ENCODE assay signal across 22 cellular contexts in genomic region chr3:137471130-137471529, GRCh38.
"Had no signal": no experiment of that assay in that cellular context is flagged by ENCODE, and none has a peak within 500 bp of the region (broad histone marks: within the 10 kb centered on the region; RNA-seq: fewer than 3 reads in every experiment).

No MANE protein-coding gene starts in this region.

- H3K4me3 ChIP-seq: cardiac muscle cell, esophagus squamous epithelium, mucosa of descending colon, suprapubic skin had no signal

- H3K27me3 Mint-ChIP-seq: activated B cell treated with CpG ODN at 0.5 μM for 24 hours; activated CD8-positive, alpha-beta T cell treated with anti-CD3 and anti-CD28 coated beads for 36 hours; activated naive CD8-positive, alpha-beta T cell treated with anti-CD3 and anti-CD28 coated beads, Interleukin-2, amount 10 ng/mL, durations not matched to agents 7 days and 5 days; activated T-helper 17 cell treated with anti-CD3 and anti-CD28 coated beads, Interleukin-2, amount 50 U/mL, for 72 hours; naive B cell; stimulated activated naive CD8-positive, alpha-beta T cell treated with anti-CD3 and anti-CD28 coated beads, Interleukin-15, Interleukin-2, amounts not matched to agents 100 ng/mL and 50 ng/mL, for 24 hours had no signal

- H3K27ac ChIP-seq: esophagus squamous epithelium, suprapubic skin had no signal

- H3K36me3 Mint-ChIP-seq: activated naive CD8-positive, alpha-beta T cell treated with anti-CD3 and anti-CD28 coated beads, Interleukin-2, amount 10 ng/mL, durations not matched to agents 7 days and 5 days; naive B cell had no signal

- H3K4me1 ChIP-seq: esophagus squamous epithelium, suprapubic skin had no signal

- DNase-seq: activated B cell treated with CpG ODN at 0.5 μM for 24 hours; activated CD4-positive, alpha-beta T cell treated with anti-CD3 and anti-CD28 coated beads for 48 hours; activated CD8-positive, alpha-beta T cell treated with anti-CD3 and anti-CD28 coated beads for 36 hours; activated naive CD4-positive, alpha-beta T cell treated with Interleukin-2 at 50 U/mL for 16 hours; activated naive CD8-positive, alpha-beta T cell treated with anti-CD3 and anti-CD28 coated beads, Interleukin-2, amount 10 ng/mL, durations not matched to agents 7 days and 5 days; activated T-cell treated with anti-CD3 and anti-CD28 coated beads, Interleukin-2, amount 50 U/mL, for 1 hour; amygdala; dermis blood vessel endothelial cell; effector memory CD4-positive, alpha-beta T cell; esophagus squamous epithelium; mesenchymal stem cell; mucosa of descending colon; naive B cell; retina; stimulated activated CD4-positive, alpha-beta T cell treated with anti-CD3 and anti-CD28 coated beads, Interleukin-12 subunit alpha, Interleukin-12 subunit beta, amount 100 ng/mL, for 4 hours; stimulated activated CD4-positive, alpha-beta T cell treated with anti-CD3 and anti-CD28 coated beads, Interleukin-1b, Interleukin-23, amount 100 ng/mL, for 48 hours; trophoblast cell had no signal

- H3K27me3 ChIP-seq: cardiac muscle cell, esophagus squamous epithelium, suprapubic skin had no signal

- H3K36me3 ChIP-seq: cardiac muscle cell, esophagus squamous epithelium, suprapubic skin had no signal

- H3K4me1 Mint-ChIP-seq: activated B cell treated with CpG ODN at 0.5 μM for 24 hours; activated naive CD8-positive, alpha-beta T cell treated with anti-CD3 and anti-CD28 coated beads, Interleukin-2, amount 10 ng/mL, durations not matched to agents 7 days and 5 days; activated T-helper 17 cell treated with anti-CD3 and anti-CD28 coated beads, Interleukin-2, amount 50 U/mL, for 72 hours; naive B cell had no signal

- H3K27ac Mint-ChIP-seq: activated B cell treated with CpG ODN at 0.5 μM for 24 hours; activated CD8-positive, alpha-beta T cell treated with anti-CD3 and anti-CD28 coated beads for 36 hours; activated naive CD8-positive, alpha-beta T cell treated with anti-CD3 and anti-CD28 coated beads, Interleukin-2, amount 10 ng/mL, durations not matched to agents 7 days and 5 days; activated T-helper 17 cell treated with anti-CD3 and anti-CD28 coated beads, Interleukin-2, amount 50 U/mL, for 72 hours; naive B cell; stimulated activated naive CD8-positive, alpha-beta T cell treated with anti-CD3 and anti-CD28 coated beads, Interleukin-15, Interleukin-2, amounts not matched to agents 100 ng/mL and 50 ng/mL, for 24 hours had no signal

- H3K9me3 Mint-ChIP-seq: activated B cell treated with CpG ODN at 0.5 μM for 24 hours; activated CD8-positive, alpha-beta T cell treated with anti-CD3 and anti-CD28 coated beads for 36 hours; activated naive CD8-positive, alpha-beta T cell treated with anti-CD3 and anti-CD28 coated beads, Interleukin-2, amount 10 ng/mL, durations not matched to agents 7 days and 5 days; neural crest cell had no signal

- H3K4me3 Mint-ChIP-seq: activated B cell treated with CpG ODN at 0.5 μM for 24 hours; activated CD8-positive, alpha-beta T cell treated with anti-CD3 and anti-CD28 coated beads for 36 hours; activated naive CD8-positive, alpha-beta T cell treated with anti-CD3 and anti-CD28 coated beads, Interleukin-2, amount 10 ng/mL, durations not matched to agents 7 days and 5 days; activated T-helper 17 cell treated with anti-CD3 and anti-CD28 coated beads, Interleukin-2, amount 50 U/mL, for 72 hours; naive B cell; neural crest cell; stimulated activated naive CD8-positive, alpha-beta T cell treated with anti-CD3 and anti-CD28 coated beads, Interleukin-15, Interleukin-2, amounts not matched to agents 100 ng/mL and 50 ng/mL, for 24 hours had no signal

- ATAC-seq: activated CD8-positive, alpha-beta T cell treated with anti-CD3 and anti-CD28 coated beads for 36 hours; activated T-helper 17 cell treated with anti-CD3 and anti-CD28 coated beads, Interleukin-2, amount 50 U/mL, for 72 hours; mucosa of descending colon had no signal
